ENCODE assay signal across 1 cellular context in genomic region chrX:19343462-19344206, GRCh38.
TF ChIP-seq lines count a peak whose summit lies in the region.

PDHA1 (plus strand) TSS chrX:19343927; CDS start chrX:19344038, 111 bp downstream.

TF ChIP-seq in HEK293, 187 proteins besides CTCF, POLR2A, EP300 and RAD21 (continued from another document):
- no peak for TF ChIP-seq ZNF362 (tag by site-specific recombination; IDR thresholded peaks at IDR 0.05)
